Comparison of ENCODE assay signal across 9 cellular contexts in genomic region chr1:155968670-155969069, GRCh38. TPM values are rescaled to one million over a fixed set of nuclear protein-coding genes. Genes with fewer than 3 reads are reported as not detected.
A peak's percentile ranks its signal among the peaks of the same experiment; 100 is the strongest.
DNase-seq lines count a peak whose midpoint lies in the region; ATAC-seq lines count a peak whose summit lies in the region.
"Had no signal": no experiment of that assay in that cellular context is flagged by ENCODE, and none has a peak within 500 bp of the region (broad histone marks: within the 10 kb centered on the region; RNA-seq: fewer than 3 reads in every experiment).

No MANE protein-coding gene starts in this region.

- no peaks in the 10 kb centered on the region for H3K27me3 Mint-ChIP-seq in activated naive CD8-positive, alpha-beta T cell treated with anti-CD3 and anti-CD28 coated beads, Interleukin-2, amount 50 U/mL, for 24 hours
- peaks cover 0 to 3% (median 3%) of the 10 kb centered on the region in 3 donors for H3K27me3 Mint-ChIP-seq in immature natural killer cell (ENCODE audit: low read depth in 3 of 3)
- H3K27me3 Mint-ChIP-seq in stimulated activated naive CD8-positive, alpha-beta T cell treated with anti-CD3 and anti-CD28 coated beads, Interleukin-15, amount 100 ng/mL, for 72 hours, result no peaks in the 10 kb centered on the region

- peaks cover 72% of the 10 kb centered on the region for H3K4me1 Mint-ChIP-seq in activated naive CD8-positive, alpha-beta T cell treated with anti-CD3 and anti-CD28 coated beads, Interleukin-2, amount 50 U/mL, for 24 hours
- H3K4me1 Mint-ChIP-seq in immature natural killer cell, result peaks cover 79 to 89% of the 10 kb centered on the region in 2 donors
- H3K4me1 Mint-ChIP-seq in stimulated activated naive CD8-positive, alpha-beta T cell treated with anti-CD3 and anti-CD28 coated beads, Interleukin-15, amount 100 ng/mL, for 72 hours, result peaks cover 84% of the 10 kb centered on the region

- H3K36me3 Mint-ChIP-seq in activated naive CD8-positive, alpha-beta T cell treated with anti-CD3 and anti-CD28 coated beads, Interleukin-2, amount 50 U/mL, for 24 hours (ENCODE audit: low read depth), result peaks cover 69% of the 10 kb centered on the region
- peaks cover 0 to 15% (median 4%) of the 10 kb centered on the region in 3 donors for H3K36me3 Mint-ChIP-seq in immature natural killer cell

- peak; percentile 19 for DNase-seq in NCI-H2107 treated with DMSO at 0.1 percent for 48 hours (lab: John Stamatoyannopoulos, UW; ENCODE audit: unreplicated experiment)
- DNase-seq in NCI-H2107 (lab: John Stamatoyannopoulos, UW), result no peak
- no peak for DNase-seq in activated naive CD8-positive, alpha-beta T cell treated with anti-CD3 and anti-CD28 coated beads, Interleukin-2, amount 50 U/mL, for 24 hours
- no peak for DNase-seq in immature natural killer cell
- DNase-seq in stimulated activated naive CD8-positive, alpha-beta T cell treated with anti-CD3 and anti-CD28 coated beads, Interleukin-15, amount 100 ng/mL, for 72 hours, result no peak
- DNase-seq in GM19240 (ENCODE audit: insufficient read length, low spot score), result no peak
- DNase-seq: ACHN had no signal

- peak overlapping the region; percentile 90 for H3K27ac Mint-ChIP-seq in activated naive CD8-positive, alpha-beta T cell treated with anti-CD3 and anti-CD28 coated beads, Interleukin-2, amount 50 U/mL, for 24 hours
- H3K27ac Mint-ChIP-seq in immature natural killer cell, result peak overlapping the region; percentile 87 to 95 (median 90)
- H3K27ac Mint-ChIP-seq in stimulated activated naive CD8-positive, alpha-beta T cell treated with anti-CD3 and anti-CD28 coated beads, Interleukin-15, amount 100 ng/mL, for 72 hours, result peak overlapping the region; percentile 77 to 83

- ATAC-seq in activated naive CD8-positive, alpha-beta T cell treated with anti-CD3 and anti-CD28 coated beads, Interleukin-2, amount 50 U/mL, for 24 hours, result no peak
- ATAC-seq in stimulated activated naive CD8-positive, alpha-beta T cell treated with anti-CD3 and anti-CD28 coated beads, Interleukin-15, amount 100 ng/mL, for 72 hours, result no peak
- ATAC-seq in GM21360 (IDR thresholded peaks at IDR 0.05; ENCODE audit: unreplicated experiment), result no peak
- ATAC-seq in HG02981 (IDR thresholded peaks at IDR 0.05; ENCODE audit: unreplicated experiment), result no peak

- no peaks in the 10 kb centered on the region for H3K9me3 Mint-ChIP-seq in activated naive CD8-positive, alpha-beta T cell treated with anti-CD3 and anti-CD28 coated beads, Interleukin-2, amount 50 U/mL, for 24 hours
- H3K9me3 Mint-ChIP-seq in immature natural killer cell, result no peaks in the 10 kb centered on the region
- H3K9me3 Mint-ChIP-seq in stimulated activated naive CD8-positive, alpha-beta T cell treated with anti-CD3 and anti-CD28 coated beads, Interleukin-15, amount 100 ng/mL, for 72 hours, result no peaks in the 10 kb centered on the region

- peak overlapping the region; percentile 17 for H3K4me3 Mint-ChIP-seq in activated naive CD8-positive, alpha-beta T cell treated with anti-CD3 and anti-CD28 coated beads, Interleukin-2, amount 50 U/mL, for 24 hours
- peak overlapping the region in 3 of 5 donors; percentile 57 to 72 (median 72) for H3K4me3 Mint-ChIP-seq in immature natural killer cell
- peak overlapping the region; percentile 65 to 78 for H3K4me3 Mint-ChIP-seq in stimulated activated naive CD8-positive, alpha-beta T cell treated with anti-CD3 and anti-CD28 coated beads, Interleukin-15, amount 100 ng/mL, for 72 hours

RNA-seq across cellular contexts. Expression of gene ARHGEF2, which starts 9.7 kb away (rescaled TPM):
- 10 to 100 TPM in 2 of 3 donors, 1 to 10 TPM in 1; 7.2 to 33.5 (median 11.7) TPM for polyA plus RNA-seq in immature natural killer cell

RNA-seq across cellular contexts. Expression of gene RXFP4, which starts 27.2 kb away (rescaled TPM):
- under 1 TPM in 1 of 3 donors, not detected in 2; 0.78 TPM for polyA plus RNA-seq in immature natural killer cell

RNA-seq across cellular contexts. Expression of gene KHDC4, which starts 34.5 kb away (rescaled TPM):
- polyA plus RNA-seq in immature natural killer cell, result 1 to 10 TPM; 1.0 to 7.0 (median 4.1) TPM

RNA-seq across cellular contexts. Expression of gene SSR2, which starts 52.1 kb away (rescaled TPM):
- 100 to 1,000 TPM; 469 to 608 (median 563) TPM for polyA plus RNA-seq in immature natural killer cell

RNA-seq across cellular contexts. Expression of gene RIT1, which starts 57.5 kb away (rescaled TPM):
- 10 to 100 TPM; 27.1 to 33.5 (median 29.0) TPM for polyA plus RNA-seq in immature natural killer cell

Comparison
In these comparisons a context has a peak if more than half of its experiments do, and no peak if none do; other contexts are left out.
1. H3K4me3 Mint-ChIP-seq: peak in every context shown above with its lines; median percentile 72 in immature natural killer cell; 72 in stimulated activated naive CD8-positive, alpha-beta T cell treated with anti-CD3 and anti-CD28 coated beads, Interleukin-15, amount 100 ng/mL, for 72 hours; 17 in activated naive CD8-positive, alpha-beta T cell treated with anti-CD3 and anti-CD28 coated beads, Interleukin-2, amount 50 U/mL, for 24 hours.